In the genomic region with DNA sequence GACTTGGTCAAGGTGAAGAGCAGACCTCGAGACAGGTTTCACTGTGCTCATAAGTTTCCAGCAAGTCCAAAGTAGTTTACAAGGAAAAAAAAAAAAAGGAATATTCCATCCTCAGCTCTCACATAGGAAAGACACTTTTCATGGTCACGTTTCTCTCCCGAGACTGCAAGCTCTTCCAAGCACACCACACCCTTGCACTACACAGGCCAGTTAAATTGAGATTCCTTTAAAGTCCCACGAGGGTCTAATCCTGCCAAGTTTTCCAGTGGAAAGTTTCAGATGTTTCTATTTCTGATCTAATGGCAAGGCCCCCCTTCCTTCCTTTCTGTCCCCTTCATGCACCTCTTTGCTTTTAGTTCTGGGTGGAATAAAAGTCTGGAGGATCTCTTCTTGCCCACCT, we compare ENCODE assay signal across 18 cellular contexts.
"Had no signal": no experiment of that assay in that cellular context is flagged by ENCODE, and none has a peak within 500 bp of the region (broad histone marks: within the 10 kb centered on the region; RNA-seq: fewer than 3 reads in every experiment).

No MANE protein-coding gene starts in this region.

- H3K27ac ChIP-seq: left lung, neutrophil, suprapubic skin, tibial artery, upper lobe of right lung, vagina had no signal

- H3K9me3 Mint-ChIP-seq: central memory CD8-positive, alpha-beta T cell; stimulated activated effector memory CD8-positive, alpha-beta T cell treated with anti-CD3 and anti-CD28 coated beads, Interleukin-12 subunit alpha, Interleukin-12 subunit beta, amount 100 ng/mL, for 72 hours had no signal

- H3K4me2 ChIP-seq: smooth muscle cell had no signal

- H3K4me3 Mint-ChIP-seq: central memory CD8-positive, alpha-beta T cell; naive thymus-derived CD4-positive, alpha-beta T cell; stimulated activated effector memory CD8-positive, alpha-beta T cell treated with anti-CD3 and anti-CD28 coated beads, Interleukin-12 subunit alpha, Interleukin-12 subunit beta, amount 100 ng/mL, for 72 hours had no signal

- H3K4me3 ChIP-seq: left lung, lung, smooth muscle cell, suprapubic skin, tibial artery, upper lobe of right lung, vagina had no signal

- H3K36me3 Mint-ChIP-seq: naive thymus-derived CD4-positive, alpha-beta T cell; stimulated activated effector memory CD8-positive, alpha-beta T cell treated with anti-CD3 and anti-CD28 coated beads, Interleukin-12 subunit alpha, Interleukin-12 subunit beta, amount 100 ng/mL, for 72 hours had no signal

- H3K9me3 ChIP-seq: left lung, neutrophil, suprapubic skin, tibial artery, upper lobe of right lung, vagina had no signal

- H3K36me3 ChIP-seq: left lung, neutrophil, suprapubic skin, tibial artery, upper lobe of right lung, vagina had no signal

- H3K27me3 Mint-ChIP-seq: central memory CD8-positive, alpha-beta T cell had no signal

- H3K27me3 ChIP-seq: left lung, neutrophil, suprapubic skin, tibial artery, upper lobe of right lung, vagina had no signal

- H3K4me1 Mint-ChIP-seq: central memory CD8-positive, alpha-beta T cell; naive thymus-derived CD4-positive, alpha-beta T cell; stimulated activated effector memory CD8-positive, alpha-beta T cell treated with anti-CD3 and anti-CD28 coated beads, Interleukin-12 subunit alpha, Interleukin-12 subunit beta, amount 100 ng/mL, for 72 hours had no signal

- H3K4me1 ChIP-seq: left lung, suprapubic skin, tibial artery, upper lobe of right lung, vagina had no signal

- H3K27ac Mint-ChIP-seq: naive thymus-derived CD4-positive, alpha-beta T cell; stimulated activated effector memory CD8-positive, alpha-beta T cell treated with anti-CD3 and anti-CD28 coated beads, Interleukin-12 subunit alpha, Interleukin-12 subunit beta, amount 100 ng/mL, for 72 hours had no signal

- ATAC-seq: esophagus mucosa; left lung; naive thymus-derived CD4-positive, alpha-beta T cell; stimulated activated effector memory CD8-positive, alpha-beta T cell treated with anti-CD3 and anti-CD28 coated beads, Interleukin-12 subunit alpha, Interleukin-12 subunit beta, amount 100 ng/mL, for 72 hours; stimulated activated naive CD8-positive, alpha-beta T cell treated with anti-CD3 and anti-CD28 coated beads, Interleukin-15, Interleukin-2, amounts not matched to agents 100 U/mL and 50 U/mL, for 24 hours; upper lobe of right lung had no signal

- DNase-seq: effector memory CD4-positive, alpha-beta T cell; hypothalamus; kidney glomerular epithelial cell; left lung; naive thymus-derived CD4-positive, alpha-beta T cell; stimulated activated CD4-positive, alpha-beta T cell treated with anti-CD3 and anti-CD28 coated beads, Interleukin-4, amount 100 ng/mL, for 1 hour; stimulated activated CD8-positive, alpha-beta memory T cell treated with anti-CD3 and anti-CD28 coated beads, Interleukin-4, amount 100 ng/mL, for 48 hours; stimulated activated naive CD8-positive, alpha-beta T cell treated with anti-CD3 and anti-CD28 coated beads, Interleukin-15, Interleukin-2, amounts not matched to agents 100 U/mL and 50 U/mL, for 24 hours; upper lobe of right lung had no signal
